In genomic region chr12:91123236-91123635, GRCh38 we compare ENCODE assay signal across 23 cellular contexts. TPM values are rescaled to one million over a fixed set of nuclear protein-coding genes. Genes with fewer than 3 reads are reported as not detected.
DNase-seq lines count a peak whose midpoint lies in the region; ATAC-seq and TF ChIP-seq lines count a peak whose summit lies in the region.
"Had no signal": no experiment of that assay in that cellular context is flagged by ENCODE, and none has a peak within 500 bp of the region (broad histone marks: within the 10 kb centered on the region; RNA-seq: fewer than 3 reads in every experiment).

No MANE protein-coding gene starts in this region.

- H3K27me3 ChIP-seq in mammary epithelial cell (ENCODE audit: insufficient read depth, low read length) = no peaks in the 10 kb centered on the region
- H3K27me3 ChIP-seq in breast epithelium = no peaks in the 10 kb centered on the region
- no peaks in the 10 kb centered on the region for H3K27me3 ChIP-seq in uterus
- no peaks in the 10 kb centered on the region for H3K27me3 ChIP-seq in tibial nerve
- H3K27me3 ChIP-seq: SJCRH30 had no signal

- H3K4me2 ChIP-seq in mammary epithelial cell (ENCODE audit: insufficient read depth, low read depth, low read length) (no peak overlapping the region), OCI-LY7 (ENCODE audit: low read length) (no peak overlapping the region)

- 75% methylated on average over 5 of the region's 5 CpGs for WGBS in mammary epithelial cell (ENCODE audit: low coverage, missing lambda C conversion rate)
- 83 to 85% methylated on average over 5 of the region's 5 CpGs for WGBS in tibial nerve, 2 donors

- dilution Hi-C loops in mammary epithelial cell (cut with HindIII; ENCODE audit: low sequenced_read_pairs) = no loop called here

- H3K9me3 ChIP-seq in mammary epithelial cell (replicated peaks; ENCODE audit: insufficient read depth, low read length) (no peaks in the 10 kb centered on the region), breast epithelium (no peaks in the 10 kb centered on the region), uterus (no peaks in the 10 kb centered on the region), tibial nerve (no peaks in the 10 kb centered on the region), OCI-LY7 (ENCODE audit: low read length) (no peaks in the 10 kb centered on the region)
- H3K9me3 ChIP-seq: SJCRH30 had no signal

- no peak for TF ChIP-seq EP300 in tibial nerve (IDR thresholded peaks at IDR 0.05)

- no peaks in the 10 kb centered on the region for H4K20me1 ChIP-seq in mammary epithelial cell (ENCODE audit: insufficient read depth, low read length)
- no peaks in the 10 kb centered on the region for H4K20me1 ChIP-seq in OCI-LY7 (ENCODE audit: insufficient read depth, low read length)

- intact Hi-C loops in mammary epithelial cell (cut with micrococcal nuclease) = no loop called here
- intact Hi-C loops in breast epithelium (cut with DNase I; ENCODE audit: low total_unique reads) = no loop called here
- intact Hi-C loops in uterus (cut with DNase I; ENCODE audit: low total_unique reads) = no loop called here
- intact Hi-C loops in OCI-LY7 (cut with micrococcal nuclease; ENCODE audit: unreplicated experiment) = no loop called here

- in situ Hi-C loops in mammary epithelial cell (cut with MboI; ENCODE audit: low sequenced_read_pairs in 2 of 2) = no loop called here

- ATAC-seq in GM19328 (IDR thresholded peaks at IDR 0.05; ENCODE audit: unreplicated experiment) = no peak
- ATAC-seq: CD8-positive, alpha-beta T cell; GM12878; K562 had no signal

- H2AFZ ChIP-seq in mammary epithelial cell (ENCODE audit: low read depth, low read length) (no peak overlapping the region), OCI-LY7 (ENCODE audit: low read length) (no peak overlapping the region)

- BruUV-seq in mammary epithelial cell (replicated peaks; lab: Mats Ljungman, UMichigan) = no TSS peak
- BruUV-seq in OCI-LY7 (replicated peaks; lab: Mats Ljungman, UMichigan) = no TSS peak

- TF ChIP-seq CTCF in mammary epithelial cell (conservative IDR thresholded peaks at IDR 0.05 in 1 of 2, IDR thresholded peaks at IDR 0.05 in 1 of 2; ENCODE audit: extremely low read depth in 1 of 2, insufficient read depth in 1 of 2, low read depth in 1 of 2, low read length in 2 of 2) (no peak), breast epithelium (IDR thresholded peaks at IDR 0.05) (no peak), epithelial cell of esophagus (IDR thresholded peaks at IDR 0.05; ENCODE audit: insufficient read depth, low read depth, low read length, missing control alignments) (no peak), uterus (IDR thresholded peaks at IDR 0.05) (no peak), tibial nerve (IDR thresholded peaks at IDR 0.05) (no peak), OCI-LY7 (conservative IDR thresholded peaks at IDR 0.05; ENCODE audit: low read length) (no peak)

- no peaks in the 10 kb centered on the region for H3K36me3 ChIP-seq in mammary epithelial cell (ENCODE audit: insufficient read depth, low read length)
- H3K36me3 ChIP-seq in breast epithelium = no peaks in the 10 kb centered on the region
- H3K36me3 ChIP-seq in uterus = no peaks in the 10 kb centered on the region
- H3K36me3 ChIP-seq in tibial nerve = no peaks in the 10 kb centered on the region
- H3K36me3 ChIP-seq in OCI-LY7 (ENCODE audit: insufficient read depth, low read length) = no peaks in the 10 kb centered on the region
- H3K36me3 ChIP-seq: SJCRH30 had no signal

- H3K79me2 ChIP-seq in mammary epithelial cell (ENCODE audit: insufficient read depth, low read length) = no peaks in the 10 kb centered on the region
- H3K79me2 ChIP-seq in OCI-LY7 (ENCODE audit: insufficient read depth, low read depth, low read length) = no peaks in the 10 kb centered on the region

- peak; percentile 30 for DNase-seq in mammary epithelial cell
- DNase-seq in breast epithelium (ENCODE audit: low spot score in 2 of 2) = no peak
- DNase-seq in LHCN-M2 (ENCODE audit: low read depth) = peak; percentile 68
- peak; percentile 7 for DNase-seq in epithelial cell of esophagus (ENCODE audit: low read depth)
- DNase-seq in uterus = no peak
- no peak for DNase-seq in tibial nerve (ENCODE audit: low spot score in 2 of 2)
- DNase-seq in OCI-LY7 (ENCODE audit: low spot score) = no peak
- DNase-seq: AML-193; C1 segment of cervical spinal cord; Calu3; CD8-positive, alpha-beta T cell; NCI-H1092 treated with DMSO at 0.1 percent for 48 hours; NCI-H1436 treated with DMSO at 0.1 percent for 48 hours; NCI-H1930; NCI-H345; NCI-H524; NCI-H82; SJCRH30 had no signal

- peaks cover 5% of the 10 kb centered on the region for H3K4me1 ChIP-seq in mammary epithelial cell (ENCODE audit: insufficient read depth, low read length)
- no peaks in the 10 kb centered on the region for H3K4me1 ChIP-seq in breast epithelium
- no peaks in the 10 kb centered on the region for H3K4me1 ChIP-seq in uterus
- H3K4me1 ChIP-seq in tibial nerve = no peaks in the 10 kb centered on the region
- no peaks in the 10 kb centered on the region for H3K4me1 ChIP-seq in OCI-LY7 (ENCODE audit: insufficient read depth, low read length, poor library complexity, severe bottlenecking)
- H3K4me1 ChIP-seq: SJCRH30 had no signal

- no peak overlapping the region for H3K9ac ChIP-seq in mammary epithelial cell (ENCODE audit: insufficient read depth, low read length)

- POLR2A ChIA-PET in OCI-LY7 (lab: Charles Lee) = interaction anchor here (0.8 kb wide), 1 partner anchor 33 kb away, joined by 3 read pairs; no protein-coding TSS in a partner anchor

- H3K4me3 ChIP-seq in mammary epithelial cell (replicated peaks in 1 of 3; ENCODE audit: insufficient read depth in 1 of 3, low read depth in 2 of 3, low read length in 3 of 3) (no peak overlapping the region), breast epithelium (no peak overlapping the region), epithelial cell of esophagus (ENCODE audit: low read length) (no peak overlapping the region), uterus (no peak overlapping the region), tibial nerve (no peak overlapping the region), OCI-LY7 (ENCODE audit: low read depth, low read length, poor library complexity, severe bottlenecking) (no peak overlapping the region)
- H3K4me3 ChIP-seq: GM12878, K562, SJCRH30 had no signal

- H3K27ac ChIP-seq in mammary epithelial cell (ENCODE audit: insufficient read depth, low read depth, low read length) (no peak overlapping the region), breast epithelium (peak overlapping the region in 1 of 2 donors; percentile 3), uterus (peak overlapping the region; percentile 32 to 49), tibial nerve (no peak overlapping the region), OCI-LY7 (ENCODE audit: low read depth, low read length, poor library complexity, severe bottlenecking) (no peak overlapping the region)
- H3K27ac ChIP-seq: 22Rv1, SJCRH30 had no signal

- CTCF ChIA-PET in mammary epithelial cell (lab: Charles Lee; ENCODE audit: low non-redundant PET) (no interaction called here), OCI-LY7 (lab: Charles Lee; ENCODE audit: unreplicated experiment) (no interaction called here)

- TF ChIP-seq POLR2A in breast epithelium (IDR thresholded peaks at IDR 0.05) = no peak
- TF ChIP-seq POLR2A in uterus (IDR thresholded peaks at IDR 0.05) = no peak
- TF ChIP-seq POLR2A in tibial nerve (IDR thresholded peaks at IDR 0.05) = no peak

- H3K9me2 ChIP-seq in OCI-LY7 (ENCODE audit: insufficient read depth, low read length) = no peaks in the 10 kb centered on the region

RNA-seq across cellular contexts. Expression of gene LUM, which starts 11.9 kb away (rescaled TPM):
- 1 to 10 TPM in 1 of 2 donors, not detected in 1; 1.5 TPM for total RNA-seq in mammary epithelial cell
- not detected for polyA plus RNA-seq in mammary epithelial cell
- polyA minus RNA-seq in mammary epithelial cell = not detected
- 100 to 1,000 TPM; 180 to 449 (median 183) TPM for total RNA-seq in breast epithelium
- total RNA-seq in LHCN-M2 (2014; rRNA removed) = 14.9 and 19.1 TPM in 2 replicates
- polyA plus RNA-seq in LHCN-M2 (2012) = 10.6 TPM
- 100 to 1,000 TPM in 3 of 4 donors, 10 to 100 TPM in 1; 79.4 to 930 (median 325) TPM for total RNA-seq in uterus
- 100 to 1,000 TPM in 1 of 4 donors, 10 to 100 TPM in 3; 30.0 to 138 (median 38.0) TPM for total RNA-seq in tibial nerve
- total RNA-seq in OCI-LY7 (2014; rRNA removed; shearing (Covaris generic)) = not detected in 2 replicates
- total RNA-seq in OCI-LY7 (2022) = not detected in 2 replicates
- total RNA-seq: CD8-positive, alpha-beta T cell; H1 had no signal
- polyA plus RNA-seq: H1, K562 had no signal

RNA-seq across cellular contexts. Expression of gene DCN, which starts 59.4 kb away (rescaled TPM):
- total RNA-seq in mammary epithelial cell (1 to 10 TPM in 1 of 2 donors, under 1 TPM in 1; 0.75 to 3.2 TPM), breast epithelium (1,000 to 10,000 TPM; 1,081 to 4,374 (median 1,702) TPM), LHCN-M2 (2014; rRNA removed) (447 and 478 TPM in 2 replicates), uterus (1,000 to 10,000 TPM; 1,699 to 4,675 (median 2,258) TPM), tibial nerve (1,000 to 10,000 TPM; 1,578 to 4,304 (median 2,586) TPM), OCI-LY7 (2022) (not detected in 2 replicates)
- polyA plus RNA-seq in mammary epithelial cell = 11.4 TPM
- not detected for polyA minus RNA-seq in mammary epithelial cell
- 45.9 TPM for polyA plus RNA-seq in LHCN-M2 (2012)
- 0.54 TPM in 1 of 2 replicates, not detected in the other for total RNA-seq in OCI-LY7 (2014; rRNA removed; shearing (Covaris generic))
- total RNA-seq: Calu3; CD8-positive, alpha-beta T cell; H1 had no signal
- polyA plus RNA-seq: H1 had no signal

Comparison
In these comparisons a context has a peak if more than half of its experiments do, and no peak if none do; other contexts are left out.
1. DNase-seq: peak in mammary epithelial cell (single experiment), LHCN-M2 (single experiment) and epithelial cell of esophagus (single experiment); none in breast epithelium (0 of 2), uterus (0 of 2), tibial nerve (0 of 2) and OCI-LY7 (single experiment).
2. RNA of gene DCN, which starts 59.4 kb away (total RNA-seq): 1,578 to 4,304 TPM in tibial nerve, 1,699 to 4,675 TPM in uterus, 1,081 to 4,374 TPM in breast epithelium and 447 to 478 TPM in LHCN-M2; 0.75 to 3.2 TPM in mammary epithelial cell and 0.54 TPM in OCI-LY7; every median in the first group is over 100 times any median in the second.
3. H3K27ac ChIP-seq: peak in uterus (2 of 2); none in mammary epithelial cell (single experiment), tibial nerve (0 of 4) and OCI-LY7 (single experiment).